8 cellular contexts compared by ENCODE assay signal in genomic region chr2:21042958-21043743, GRCh38. TPM values are rescaled to one million over a fixed set of nuclear protein-coding genes. Genes with fewer than 3 reads are reported as not detected.
A peak's percentile ranks its signal among the peaks of the same experiment; 100 is the strongest.
DNase-seq lines count a peak whose midpoint lies in the region; ATAC-seq, FAIRE-seq and TF ChIP-seq lines count a peak whose summit lies in the region.

No MANE protein-coding gene starts in this region.

- H3K4me3 ChIP-seq in AG04450 (ENCODE audit: low read depth, low read length) = no peak overlapping the region
- no peak overlapping the region for H3K4me3 ChIP-seq in fibroblast of lung (replicated peaks in 1 of 4; ENCODE audit: control extremely low read depth in 1 of 4, insufficient read depth in 1 of 4, low read depth in 3 of 4, low read length in 4 of 4)

- POLR2A ChIA-PET in AG04450 (lab: Yijun Ruan, JAX) = no interaction called here

- peak overlapping the region in 5 of 8 donors; percentile 20 to 77 (median 26) for H3K4me3 Mint-ChIP-seq in naive B cell

- no peak overlapping the region for H3K27ac ChIP-seq in AG04450 (ENCODE audit: low read depth, low read length)
- no peak overlapping the region for H3K27ac ChIP-seq in fibroblast of lung (ENCODE audit: insufficient read depth, low read length)

- no peaks in the 10 kb centered on the region for H4K20me1 ChIP-seq in fibroblast of lung (ENCODE audit: control insufficient read depth, extremely low read depth, insufficient read depth, low read length)

- peaks cover 35 to 47% (median 44%) of the 10 kb centered on the region in 3 donors for H3K27me3 Mint-ChIP-seq in naive B cell

- H3K36me3 Mint-ChIP-seq in naive B cell = no peaks in the 10 kb centered on the region

- TF ChIP-seq CTCF in AG04450 (IDR thresholded peaks at IDR 0.05; ENCODE audit: low read depth, low read length) (peak; percentile 98), fibroblast of lung (conservative IDR thresholded peaks at IDR 0.05 in 1 of 2, IDR thresholded peaks at IDR 0.05 in 1 of 2; ENCODE audit: low read depth in 1 of 2, low read length in 2 of 2) (peak; percentile 98)

- no peak overlapping the region for H2AFZ ChIP-seq in fibroblast of lung (ENCODE audit: low read length)

- H3K9me3 ChIP-seq in AG04450 (ENCODE audit: control insufficient read depth, insufficient read depth, low read length) = peaks cover 3% of the 10 kb centered on the region; the same call in 1 of the 2 replicates
- no peaks in the 10 kb centered on the region for H3K9me3 ChIP-seq in fibroblast of lung (ENCODE audit: control insufficient read depth, insufficient read depth, low read depth, low read length)

- CTCF ChIA-PET in AG04450 (lab: Charles Lee) = interaction anchor here (0.8 to 2.5 kb wide), 8 partner anchors 10 to 381 kb away, joined by 3 to 10 read pairs (median 3); no protein-coding TSS in a partner anchor

- DNase-seq in AG04450 (ENCODE audit: low read depth, low spot score) (peak; percentile 6), GM18507 (ENCODE audit: extremely low spot score, insufficient read length, low read depth) (peak; percentile 38), NCI-H524 (lab: John Stamatoyannopoulos, UW) (peak; percentile 50 to 56), fibroblast of lung (ENCODE audit: low read depth in 2 of 2) (peak; percentile 23 to 62), naive B cell (peak; percentile 30)
- peak; percentile 56 for DNase-seq in activated T-cell treated with anti-CD3 and anti-CD28 coated beads, Interleukin-2, amount 50 U/mL, for 1 hour
- DNase-seq in stimulated activated naive CD4-positive, alpha-beta T cell treated with Interleukin-2 at 50 U/mL for 16 hours (lab: John Stamatoyannopoulos, UW) = peak; percentile 34

- ATAC-seq in HG03039 (IDR thresholded peaks at IDR 0.05; ENCODE audit: unreplicated experiment) = peak; percentile 78
- ATAC-seq in naive B cell (ENCODE audit: low read depth in 2 of 2) = peak; percentile 25 to 59

- FAIRE-seq in GM18507 (lab: Jason Lieb, UNC) = peak; percentile 93

- no peaks in the 10 kb centered on the region for H3K36me3 ChIP-seq in fibroblast of lung (ENCODE audit: control insufficient read depth, insufficient read depth, low read length)

- no peaks in the 10 kb centered on the region for H3K9me3 Mint-ChIP-seq in naive B cell

- H3K4me1 ChIP-seq in fibroblast of lung (ENCODE audit: control insufficient read depth, extremely low read depth, insufficient read depth, low read length) = no peaks in the 10 kb centered on the region

- peaks cover 9% of the 10 kb centered on the region for H3K27me3 ChIP-seq in AG04450 (ENCODE audit: control insufficient read depth, insufficient read depth, low read length)
- H3K27me3 ChIP-seq in fibroblast of lung (ENCODE audit: control insufficient read depth, insufficient read depth, low read length) = no peaks in the 10 kb centered on the region

- no peak overlapping the region for H3K4me2 ChIP-seq in fibroblast of lung (ENCODE audit: extremely low read depth, insufficient read depth, low read length)

- H3K9ac ChIP-seq in fibroblast of lung (ENCODE audit: insufficient read depth, low read length) = no peak overlapping the region

- peaks cover 0 to 5% (median 4%) of the 10 kb centered on the region in 3 donors for H3K4me1 Mint-ChIP-seq in naive B cell

- H3K79me2 ChIP-seq in fibroblast of lung (ENCODE audit: control insufficient read depth, insufficient read depth, low read length) = no peaks in the 10 kb centered on the region

- no peak overlapping the region for H3K27ac Mint-ChIP-seq in naive B cell

RNA-seq across cellular contexts. Expression of gene APOB, which starts 0.7 kb away (rescaled TPM):
- polyA plus RNA-seq in AG04450 (2011; rRNA removed) = under 0.01 TPM in 1 of 2 replicates, not detected in the other
- 0.13 and 0.32 TPM in 2 replicates for polyA minus RNA-seq in AG04450 (2011; rRNA and poly(A)+ RNA removed)
- under 0.01 TPM in 2 replicates for total RNA-seq in fibroblast of lung
- not detected in 2 replicates for polyA plus RNA-seq in fibroblast of lung
- not detected in 2 replicates for polyA plus RNA-seq in fibroblast of lung (2012)
- polyA minus RNA-seq in fibroblast of lung (ENCODE audit: low replicate concordance) = 2.4 and 4.9 TPM in 2 replicates
- polyA plus RNA-seq in naive B cell (ENCODE audit: low read depth in 6 of 6) = not detected

Comparison
In these comparisons a context has a peak if more than half of its experiments do, and no peak if none do; other contexts are left out.
1. DNase-seq: peak in every context shown above with its lines; median percentile 56 in activated T-cell treated with anti-CD3 and anti-CD28 coated beads, Interleukin-2, amount 50 U/mL, for 1 hour; 53 in NCI-H524; 42 in fibroblast of lung; 38 in GM18507; 34 in stimulated activated naive CD4-positive, alpha-beta T cell treated with Interleukin-2 at 50 U/mL for 16 hours; 30 in naive B cell; 6 in AG04450.